ENCODE assay signal across 19 cellular contexts in genomic region chr5:150033334-150033733, GRCh38. TPM values are rescaled to one million over a fixed set of nuclear protein-coding genes. Genes with fewer than 3 reads are reported as not detected.
DNase-seq lines count a peak whose midpoint lies in the region; ATAC-seq and TF ChIP-seq lines count a peak whose summit lies in the region.
"Had no signal": no experiment of that assay in that cellular context is flagged by ENCODE, and none has a peak within 500 bp of the region (broad histone marks: within the 10 kb centered on the region; RNA-seq: fewer than 3 reads in every experiment).

No MANE protein-coding gene starts in this region.

- peaks cover 80% of the 10 kb centered on the region for H3K36me3 ChIP-seq in WERI-Rb-1

- H3K27me3 ChIP-seq in WERI-Rb-1 (ENCODE audit: insufficient read depth, low read depth, severe bottlenecking) = no peaks in the 10 kb centered on the region
- H3K27me3 ChIP-seq: BLaER1 treated with 17β-estradiol and CSF1 and Interleukin-3, amounts not matched to agents 10 nM and 100 nM had no signal

- H3K36me3 Mint-ChIP-seq in activated naive CD8-positive, alpha-beta T cell treated with anti-CD3 and anti-CD28 coated beads for 36 hours = peaks cover 23% of the 10 kb centered on the region
- H3K36me3 Mint-ChIP-seq in activated naive CD8-positive, alpha-beta T cell treated with anti-CD3 and anti-CD28 coated beads, Interleukin-2, amount 50 U/mL, for 24 hours (ENCODE audit: low read depth) = peaks cover 66% of the 10 kb centered on the region
- H3K36me3 Mint-ChIP-seq in T-helper 17 cell (ENCODE audit: low read depth) (peaks cover 14% of the 10 kb centered on the region), endothelial cell (ENCODE audit: low read depth, unreplicated experiment) (peaks cover 52% of the 10 kb centered on the region)
- H3K36me3 Mint-ChIP-seq in stimulated activated naive B cell treated with anti-CD40 and anti-IgM and Interleukin-4, amounts not matched to agents 10 μg/mL and 1 μg/mL and 100 μg/mL, for 72 hours = peaks cover 48 to 72% of the 10 kb centered on the region in 2 donors

- no peak overlapping the region for H3K4me3 ChIP-seq in WERI-Rb-1 (ENCODE audit: low read depth, low read length)
- H3K4me3 ChIP-seq: BLaER1 treated with 17β-estradiol and CSF1 and Interleukin-3, amounts not matched to agents 10 nM and 100 nM; GM12878 had no signal

- no peak for ATAC-seq in activated naive CD8-positive, alpha-beta T cell treated with anti-CD3 and anti-CD28 coated beads, Interleukin-2, amount 50 U/mL, for 24 hours
- no peak for ATAC-seq in T-helper 17 cell
- no peak for ATAC-seq in stimulated activated naive B cell treated with anti-CD40 and anti-IgM and Interleukin-4, amounts not matched to agents 10 μg/mL and 1 μg/mL and 100 μg/mL, for 72 hours (replicated peaks)
- ATAC-seq: GM12878 had no signal

- no peak for TF ChIP-seq CTCF in endothelial cell (IDR thresholded peaks at IDR 0.05; ENCODE audit: unreplicated experiment)
- TF ChIP-seq CTCF in WERI-Rb-1 (IDR thresholded peaks at IDR 0.05; ENCODE audit: low read depth, low read length) = no peak

- no peak overlapping the region for H3K27ac ChIP-seq in WERI-Rb-1
- H3K27ac ChIP-seq: BLaER1 treated with 17β-estradiol and CSF1 and Interleukin-3, amounts not matched to agents 10 nM and 100 nM had no signal

- H3K9me3 ChIP-seq in T-helper 17 cell (ENCODE audit: control insufficient read depth, low read length, poor library complexity, severe bottlenecking) (no peaks in the 10 kb centered on the region), WERI-Rb-1 (ENCODE audit: severe bottlenecking) (no peaks in the 10 kb centered on the region)
- H3K9me3 ChIP-seq: BLaER1 treated with 17β-estradiol and CSF1 and Interleukin-3, amounts not matched to agents 10 nM and 100 nM had no signal

- H3K4me3 Mint-ChIP-seq in activated naive CD8-positive, alpha-beta T cell treated with anti-CD3 and anti-CD28 coated beads for 36 hours = no peak overlapping the region
- no peak overlapping the region for H3K4me3 Mint-ChIP-seq in activated naive CD8-positive, alpha-beta T cell treated with anti-CD3 and anti-CD28 coated beads, Interleukin-2, amount 50 U/mL, for 24 hours
- H3K4me3 Mint-ChIP-seq in T-helper 17 cell (peak overlapping the region; percentile 59), endothelial cell (ENCODE audit: unreplicated experiment) (peak overlapping the region; percentile 37)
- H3K4me3 Mint-ChIP-seq in stimulated activated naive B cell treated with anti-CD40 and anti-IgM and Interleukin-4, amounts not matched to agents 10 μg/mL and 1 μg/mL and 100 μg/mL, for 72 hours = no peak overlapping the region
- H3K4me3 Mint-ChIP-seq: B cell; CD8-positive, alpha-beta memory T cell; H9 had no signal

- H3K27me3 Mint-ChIP-seq in activated naive CD8-positive, alpha-beta T cell treated with anti-CD3 and anti-CD28 coated beads for 36 hours = no peaks in the 10 kb centered on the region
- H3K27me3 Mint-ChIP-seq in activated naive CD8-positive, alpha-beta T cell treated with anti-CD3 and anti-CD28 coated beads, Interleukin-2, amount 50 U/mL, for 24 hours = no peaks in the 10 kb centered on the region
- H3K27me3 Mint-ChIP-seq in T-helper 17 cell (no peaks in the 10 kb centered on the region), endothelial cell (ENCODE audit: unreplicated experiment) (peaks cover 8% of the 10 kb centered on the region)
- H3K27me3 Mint-ChIP-seq in stimulated activated naive B cell treated with anti-CD40 and anti-IgM and Interleukin-4, amounts not matched to agents 10 μg/mL and 1 μg/mL and 100 μg/mL, for 72 hours = no peaks in the 10 kb centered on the region
- H3K27me3 Mint-ChIP-seq: B cell; CD8-positive, alpha-beta memory T cell had no signal

- no peaks in the 10 kb centered on the region for H3K9me3 Mint-ChIP-seq in activated naive CD8-positive, alpha-beta T cell treated with anti-CD3 and anti-CD28 coated beads for 36 hours
- no peaks in the 10 kb centered on the region for H3K9me3 Mint-ChIP-seq in activated naive CD8-positive, alpha-beta T cell treated with anti-CD3 and anti-CD28 coated beads, Interleukin-2, amount 50 U/mL, for 24 hours
- H3K9me3 Mint-ChIP-seq in endothelial cell (ENCODE audit: unreplicated experiment) = no peaks in the 10 kb centered on the region
- no peaks in the 10 kb centered on the region for H3K9me3 Mint-ChIP-seq in stimulated activated naive B cell treated with anti-CD40 and anti-IgM and Interleukin-4, amounts not matched to agents 10 μg/mL and 1 μg/mL and 100 μg/mL, for 72 hours
- H3K9me3 Mint-ChIP-seq: CD8-positive, alpha-beta memory T cell; H9 had no signal

- no peak for DNase-seq in activated naive CD8-positive, alpha-beta T cell treated with anti-CD3 and anti-CD28 coated beads for 36 hours
- no peak for DNase-seq in activated naive CD8-positive, alpha-beta T cell treated with anti-CD3 and anti-CD28 coated beads, Interleukin-2, amount 50 U/mL, for 24 hours
- DNase-seq in T-helper 17 cell (no peak), endothelial cell (ENCODE audit: low spot score) (no peak), NCI-H510A treated with DMSO at 0.1 percent for 48 hours (lab: John Stamatoyannopoulos, UW) (no peak), WERI-Rb-1 (no peak)
- no peak for DNase-seq in stimulated activated naive B cell treated with anti-CD40 and anti-IgM and Interleukin-4, amounts not matched to agents 10 μg/mL and 1 μg/mL and 100 μg/mL, for 72 hours
- DNase-seq: CD8-positive, alpha-beta memory T cell; COR-L47; DMS 273 treated with DMSO at 0.1 percent for 48 hours; DMS53; DND-41; EL; GOT3; H9; IMR-90 had no signal

- H3K27ac Mint-ChIP-seq in activated naive CD8-positive, alpha-beta T cell treated with anti-CD3 and anti-CD28 coated beads for 36 hours = peak overlapping the region; percentile 1
- H3K27ac Mint-ChIP-seq in activated naive CD8-positive, alpha-beta T cell treated with anti-CD3 and anti-CD28 coated beads, Interleukin-2, amount 50 U/mL, for 24 hours = no peak overlapping the region
- H3K27ac Mint-ChIP-seq in T-helper 17 cell (no peak overlapping the region), endothelial cell (ENCODE audit: unreplicated experiment) (no peak overlapping the region)
- peak overlapping the region; percentile 1 for H3K27ac Mint-ChIP-seq in stimulated activated naive B cell treated with anti-CD40 and anti-IgM and Interleukin-4, amounts not matched to agents 10 μg/mL and 1 μg/mL and 100 μg/mL, for 72 hours
- H3K27ac Mint-ChIP-seq: B cell had no signal

- H3K4me1 Mint-ChIP-seq in activated naive CD8-positive, alpha-beta T cell treated with anti-CD3 and anti-CD28 coated beads for 36 hours = peaks cover 4% of the 10 kb centered on the region
- H3K4me1 Mint-ChIP-seq in activated naive CD8-positive, alpha-beta T cell treated with anti-CD3 and anti-CD28 coated beads, Interleukin-2, amount 50 U/mL, for 24 hours = no peaks in the 10 kb centered on the region
- H3K4me1 Mint-ChIP-seq in T-helper 17 cell (peaks cover 2% of the 10 kb centered on the region), endothelial cell (ENCODE audit: unreplicated experiment) (no peaks in the 10 kb centered on the region)
- H3K4me1 Mint-ChIP-seq in stimulated activated naive B cell treated with anti-CD40 and anti-IgM and Interleukin-4, amounts not matched to agents 10 μg/mL and 1 μg/mL and 100 μg/mL, for 72 hours = peaks cover 22 to 27% of the 10 kb centered on the region in 2 donors
- H3K4me1 Mint-ChIP-seq: CD8-positive, alpha-beta memory T cell; H9 had no signal

RNA-seq across cellular contexts. Expression of gene HMGXB3, which starts 32.8 kb away (rescaled TPM):
- total RNA-seq in activated naive CD8-positive, alpha-beta T cell treated with anti-CD3 and anti-CD28 coated beads for 36 hours = 10 to 100 TPM; 36.7 to 38.3 TPM
- total RNA-seq in T-helper 17 cell = 10 to 100 TPM; 31.9 to 40.8 TPM
- total RNA-seq in endothelial cell (ENCODE audit: unreplicated experiment) = 55.7 TPM

RNA-seq across cellular contexts. Expression of gene TIGD6, which starts 32.9 kb away (rescaled TPM):
- total RNA-seq in activated naive CD8-positive, alpha-beta T cell treated with anti-CD3 and anti-CD28 coated beads for 36 hours = 1 to 10 TPM; 1.7 to 1.9 TPM
- total RNA-seq in T-helper 17 cell (1 to 10 TPM; 1.4 to 2.0 TPM), endothelial cell (ENCODE audit: unreplicated experiment) (3.5 TPM)

RNA-seq across cellular contexts. Expression of gene CSF1R, which starts 53.0 kb away (rescaled TPM):
- total RNA-seq in activated naive CD8-positive, alpha-beta T cell treated with anti-CD3 and anti-CD28 coated beads for 36 hours = not detected
- total RNA-seq in T-helper 17 cell (1 to 10 TPM; 2.7 to 3.4 TPM), endothelial cell (ENCODE audit: unreplicated experiment) (2.7 TPM)

Comparison
In these comparisons a context has a peak if more than half of its experiments do, and no peak if none do; other contexts are left out.
1. H3K27ac Mint-ChIP-seq: peak in activated naive CD8-positive, alpha-beta T cell treated with anti-CD3 and anti-CD28 coated beads for 36 hours (single experiment) and stimulated activated naive B cell treated with anti-CD40 and anti-IgM and Interleukin-4, amounts not matched to agents 10 μg/mL and 1 μg/mL and 100 μg/mL, for 72 hours (single experiment); none in activated naive CD8-positive, alpha-beta T cell treated with anti-CD3 and anti-CD28 coated beads, Interleukin-2, amount 50 U/mL, for 24 hours (single experiment), T-helper 17 cell (single experiment) and endothelial cell (single experiment).
2. H3K4me3 Mint-ChIP-seq: peak in T-helper 17 cell (single experiment) and endothelial cell (single experiment); none in activated naive CD8-positive, alpha-beta T cell treated with anti-CD3 and anti-CD28 coated beads for 36 hours (single experiment), activated naive CD8-positive, alpha-beta T cell treated with anti-CD3 and anti-CD28 coated beads, Interleukin-2, amount 50 U/mL, for 24 hours (single experiment) and stimulated activated naive B cell treated with anti-CD40 and anti-IgM and Interleukin-4, amounts not matched to agents 10 μg/mL and 1 μg/mL and 100 μg/mL, for 72 hours (0 of 2).